ENCODE assay signal across 8 cellular contexts in the genomic region with DNA sequence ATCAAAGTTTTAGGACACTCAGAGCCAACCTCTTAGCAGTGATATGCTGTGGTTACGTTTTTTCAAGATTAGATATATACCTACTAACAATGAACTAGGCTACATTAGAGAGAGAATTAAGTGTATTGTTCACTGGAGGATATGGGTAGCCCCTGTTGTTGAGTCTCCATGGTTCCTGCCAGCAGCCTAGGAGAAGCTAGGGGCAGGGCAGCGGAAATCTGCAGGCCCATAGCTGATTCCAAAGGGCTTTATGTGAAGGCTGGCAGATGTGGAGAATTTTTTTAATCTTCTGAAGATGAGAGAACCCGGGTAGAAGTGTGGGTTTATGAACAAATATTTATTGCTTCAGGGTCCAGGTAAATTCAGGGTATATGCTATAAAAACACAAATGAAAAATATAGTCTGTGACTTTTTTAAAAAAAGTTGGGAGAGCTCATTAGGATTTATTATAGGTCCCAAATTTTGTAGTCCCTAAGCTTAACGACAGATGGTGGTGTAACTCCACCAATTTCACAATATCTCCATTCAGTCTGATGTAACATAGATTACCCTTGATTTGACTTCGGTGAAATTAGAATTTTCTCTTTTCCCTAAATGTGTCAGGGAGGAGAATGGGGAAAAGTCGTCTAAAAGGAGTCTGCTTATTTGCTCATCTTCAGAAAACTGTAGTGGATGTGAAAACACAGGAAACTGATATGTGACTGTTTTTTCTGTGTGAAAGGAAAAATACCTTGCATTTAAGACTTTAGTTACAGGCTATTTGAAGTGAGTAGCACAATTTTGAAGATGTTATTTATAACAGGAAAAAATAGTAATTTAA.
DNase-seq lines count a peak whose midpoint lies in the region; ATAC-seq and TF ChIP-seq lines count a peak whose summit lies in the region.

No MANE protein-coding gene starts in this region.

- H3K27me3 Mint-ChIP-seq in endodermal cell (ENCODE audit: insufficient read depth): peaks cover 50% of the 10 kb centered on the region
- peaks cover 73% of the 10 kb centered on the region for H3K27me3 Mint-ChIP-seq in neural crest cell (ENCODE audit: low read depth)

- no peaks in the 10 kb centered on the region for H3K9me3 ChIP-seq in endodermal cell (ENCODE audit: control insufficient read depth, low read length)

- ATAC-seq in HG03565 (IDR thresholded peaks at IDR 0.05; ENCODE audit: unreplicated experiment): peak; percentile 28
- ATAC-seq in GM19467 (IDR thresholded peaks at IDR 0.05; ENCODE audit: unreplicated experiment): no peak

- no peak overlapping the region for H3K9ac ChIP-seq in endodermal cell (ENCODE audit: extremely low read depth, low read length, poor library complexity, severe bottlenecking)

- no peaks in the 10 kb centered on the region for H3K36me3 Mint-ChIP-seq in endodermal cell (ENCODE audit: low read depth)
- no peaks in the 10 kb centered on the region for H3K36me3 Mint-ChIP-seq in neural crest cell (ENCODE audit: low read depth)

- no peak overlapping the region for H3K27ac ChIP-seq in endodermal cell (ENCODE audit: low read depth, low read length)

- peak; percentile 91 for TF ChIP-seq CTCF in endodermal cell (conservative IDR thresholded peaks at IDR 0.05)
- TF ChIP-seq CTCF in neural crest cell (conservative IDR thresholded peaks at IDR 0.05): peak; percentile 89

- DNase-seq in COR-L47 (lab: John Stamatoyannopoulos, UW) (peak; percentile 56), OCI-M1 (lab: John Stamatoyannopoulos, UW) (peak; percentile 75), endodermal cell (peak; percentile 53), neural crest cell (ENCODE audit: low read depth, low spot score) (peak; percentile 18)
- DNase-seq in activated CD4-positive, CD25-positive, alpha-beta regulatory T cell (lab: John Stamatoyannopoulos, UW): no peak
- DNase-seq in NK-92 treated with Interleukin-12 subunit alpha and Interleukin-12 subunit beta, amount 100 ng/mL, for 24 hours (lab: John Stamatoyannopoulos, UW): no peak

- H3K4me1 Mint-ChIP-seq in endodermal cell: peaks cover 18% of the 10 kb centered on the region
- peaks cover 34% of the 10 kb centered on the region for H3K4me1 Mint-ChIP-seq in neural crest cell

- no peaks in the 10 kb centered on the region for H3K9me3 Mint-ChIP-seq in endodermal cell
- no peaks in the 10 kb centered on the region for H3K9me3 Mint-ChIP-seq in neural crest cell

- H3K27ac Mint-ChIP-seq in endodermal cell (no peak overlapping the region), neural crest cell (ENCODE audit: unreplicated experiment) (no peak overlapping the region)

- H3K36me3 ChIP-seq in endodermal cell (ENCODE audit: control insufficient read depth, insufficient read depth, low read length): no peaks in the 10 kb centered on the region

- no peaks in the 10 kb centered on the region for H3K4me1 ChIP-seq in endodermal cell (ENCODE audit: control insufficient read depth, insufficient read depth, low read length)

- peaks cover 25% of the 10 kb centered on the region for H3K27me3 ChIP-seq in endodermal cell (ENCODE audit: control insufficient read depth, insufficient read depth, low read length, poor library complexity, severe bottlenecking)

- peak overlapping the region; percentile 93 for H3K4me3 ChIP-seq in endodermal cell (ENCODE audit: low read length)

- H3K4me3 Mint-ChIP-seq in endodermal cell (peak overlapping the region; percentile 88), neural crest cell (peak overlapping the region; percentile 80)

- WGBS in endodermal cell (ENCODE audit: insufficient coverage in 1 of 2, insufficient read length in 1 of 2), 2 experiments: 17 to 22% methylated on average over 5 of the region's 6 CpGs

Comparison
In these comparisons a context has a peak if more than half of its experiments do, and no peak if none do; other contexts are left out.
1. DNase-seq: peak in COR-L47 (single experiment), OCI-M1 (single experiment), endodermal cell (single experiment) and neural crest cell (single experiment); none in activated CD4-positive, CD25-positive, alpha-beta regulatory T cell (0 of 4) and NK-92 treated with Interleukin-12 subunit alpha and Interleukin-12 subunit beta, amount 100 ng/mL, for 24 hours (single experiment).